13 cellular contexts compared by ENCODE assay signal in the genomic region with DNA sequence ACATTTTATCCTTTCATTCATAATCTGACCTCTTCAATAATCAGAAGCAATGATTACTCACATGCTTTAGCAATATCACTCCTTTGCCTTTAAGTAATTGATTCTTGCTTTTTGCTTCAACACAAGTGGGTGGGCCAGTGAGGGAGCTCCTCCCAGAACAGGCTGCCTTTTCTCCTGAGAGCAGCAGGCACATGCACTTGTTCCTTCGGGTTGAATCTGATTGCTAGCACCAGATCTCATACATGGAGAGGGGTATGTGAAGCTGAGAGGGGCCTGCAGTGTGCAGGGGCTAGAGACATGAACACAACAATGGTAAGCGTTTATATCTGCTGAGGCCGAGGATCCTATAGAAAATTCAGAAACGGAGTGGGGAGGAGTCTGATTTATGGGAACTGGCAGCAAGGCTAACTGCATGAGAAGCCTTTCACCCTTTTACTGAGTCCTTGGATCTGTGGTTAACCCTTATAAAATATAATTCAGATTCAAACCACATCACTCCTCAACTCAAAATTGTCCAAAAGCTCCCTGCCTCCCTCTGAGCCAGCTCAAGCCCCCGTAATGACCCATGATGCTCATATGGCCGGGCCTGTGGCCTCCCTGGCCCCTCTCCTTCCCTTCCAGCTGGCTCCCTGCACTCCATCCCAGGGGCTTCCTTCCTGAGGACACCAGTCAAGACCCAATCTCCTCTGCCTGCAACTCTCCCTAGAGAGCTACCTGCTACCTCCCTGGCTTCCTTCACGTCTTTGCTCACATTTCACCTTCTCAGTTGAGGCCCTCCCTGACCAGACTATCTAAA. TPM values are rescaled to one million over a fixed set of nuclear protein-coding genes. Genes with fewer than 3 reads are reported as not detected.
DNase-seq lines count a peak whose midpoint lies in the region; ATAC-seq and TF ChIP-seq lines count a peak whose summit lies in the region.
"Had no signal": no experiment of that assay in that cellular context is flagged by ENCODE, and none has a peak within 500 bp of the region (broad histone marks: within the 10 kb centered on the region; RNA-seq: fewer than 3 reads in every experiment).

No MANE protein-coding gene starts in this region.

- H3K27me3 Mint-ChIP-seq in natural killer cell (ENCODE audit: low read depth in 2 of 2): no peaks in the 10 kb centered on the region
- H3K27me3 Mint-ChIP-seq in natural killer cell treated with Interleukin-12 subunit alpha and Interleukin-12 subunit beta and Interleukin-15 and Interleukin-18, amount 100 ng/mL, for 72 hours: no peaks in the 10 kb centered on the region
- H3K27me3 Mint-ChIP-seq in T-helper 17 cell: no peaks in the 10 kb centered on the region
- H3K27me3 Mint-ChIP-seq in endothelial cell (ENCODE audit: unreplicated experiment): peaks cover 1% of the 10 kb centered on the region

- ATAC-seq in natural killer cell (no peak), T-helper 17 cell (no peak), HG03460 (IDR thresholded peaks at IDR 0.05; ENCODE audit: unreplicated experiment) (no peak), HG02885 (IDR thresholded peaks at IDR 0.05; ENCODE audit: poor library complexity, unreplicated experiment) (no peak)
- ATAC-seq in natural killer cell treated with Interleukin-12 subunit alpha and Interleukin-12 subunit beta and Interleukin-15 and Interleukin-18, amount 100 ng/mL, for 72 hours: no peak

- DNase-seq in natural killer cell: no peak
- DNase-seq in natural killer cell treated with Interleukin-12 subunit alpha and Interleukin-12 subunit beta and Interleukin-15 and Interleukin-18, amount 100 ng/mL, for 72 hours (ENCODE audit: low spot score): no peak
- no peak for DNase-seq in T-helper 17 cell
- DNase-seq in endothelial cell (ENCODE audit: low spot score): no peak
- DNase-seq in NCI-H1930 (lab: John Stamatoyannopoulos, UW): no peak
- DNase-seq: Calu3, GM23248, HCEC 1CT, NCI-H187, NCI-H526 treated with DMSO at 0.1 percent for 48 hours, SHP77 had no signal

- no peaks in the 10 kb centered on the region for H3K9me3 ChIP-seq in T-helper 17 cell (ENCODE audit: control insufficient read depth, low read length, poor library complexity, severe bottlenecking)

- peaks cover 0 to 2% of the 10 kb centered on the region in 2 donors for H3K9me3 Mint-ChIP-seq in natural killer cell
- peaks cover 7% of the 10 kb centered on the region for H3K9me3 Mint-ChIP-seq in natural killer cell treated with Interleukin-12 subunit alpha and Interleukin-12 subunit beta and Interleukin-15 and Interleukin-18, amount 100 ng/mL, for 72 hours
- H3K9me3 Mint-ChIP-seq in endothelial cell (ENCODE audit: unreplicated experiment): no peaks in the 10 kb centered on the region

- H3K4me3 Mint-ChIP-seq in natural killer cell: no peak overlapping the region
- H3K4me3 Mint-ChIP-seq in natural killer cell treated with Interleukin-12 subunit alpha and Interleukin-12 subunit beta and Interleukin-15 and Interleukin-18, amount 100 ng/mL, for 72 hours: no peak overlapping the region
- no peak overlapping the region for H3K4me3 Mint-ChIP-seq in T-helper 17 cell
- peak overlapping the region; percentile 35 for H3K4me3 Mint-ChIP-seq in endothelial cell (ENCODE audit: unreplicated experiment)

- H3K36me3 Mint-ChIP-seq in natural killer cell (peaks cover 31% of the 10 kb centered on the region), T-helper 17 cell (ENCODE audit: low read depth) (peaks cover 18% of the 10 kb centered on the region), endothelial cell (ENCODE audit: low read depth, unreplicated experiment) (peaks cover 48% of the 10 kb centered on the region)
- H3K36me3 Mint-ChIP-seq in natural killer cell treated with Interleukin-12 subunit alpha and Interleukin-12 subunit beta and Interleukin-15 and Interleukin-18, amount 100 ng/mL, for 72 hours: peaks cover 55% of the 10 kb centered on the region

- intact Hi-C loops in natural killer cell (cut with micrococcal nuclease): no loop called here

- no peak for TF ChIP-seq CTCF in natural killer cell (IDR thresholded peaks at IDR 0.05)
- TF ChIP-seq CTCF in endothelial cell (IDR thresholded peaks at IDR 0.05; ENCODE audit: unreplicated experiment): no peak

- H3K27ac Mint-ChIP-seq in natural killer cell (peak overlapping the region; percentile 35 to 44), T-helper 17 cell (peak overlapping the region; percentile 37), endothelial cell (ENCODE audit: unreplicated experiment) (no peak overlapping the region)
- peak overlapping the region in 1 of 2 donors; percentile 77 for H3K27ac Mint-ChIP-seq in natural killer cell treated with Interleukin-12 subunit alpha and Interleukin-12 subunit beta and Interleukin-15 and Interleukin-18, amount 100 ng/mL, for 72 hours

- H3K4me1 Mint-ChIP-seq in natural killer cell (peaks cover 22 to 23% of the 10 kb centered on the region in 2 donors), T-helper 17 cell (peaks cover 9% of the 10 kb centered on the region), endothelial cell (ENCODE audit: unreplicated experiment) (peaks cover 7% of the 10 kb centered on the region)
- H3K4me1 Mint-ChIP-seq in natural killer cell treated with Interleukin-12 subunit alpha and Interleukin-12 subunit beta and Interleukin-15 and Interleukin-18, amount 100 ng/mL, for 72 hours (ENCODE audit: low read depth in 2 of 2): peaks cover 35% of the 10 kb centered on the region in 2 donors

RNA-seq across cellular contexts. Expression of a gene that starts 32.4 kb away (rescaled TPM):
- total RNA-seq in natural killer cell (10 to 100 TPM; 15.5 to 24.4 (median 17.4) TPM), T-helper 17 cell (10 to 100 TPM in 1 of 2 donors, 1 to 10 TPM in 1; 9.7 to 10.6 TPM), endothelial cell (ENCODE audit: unreplicated experiment) (31.5 TPM)
- total RNA-seq in natural killer cell treated with Interleukin-12 subunit alpha and Interleukin-12 subunit beta and Interleukin-15 and Interleukin-18, amount 100 ng/mL, for 72 hours: 10 to 100 TPM; 25.2 to 33.3 TPM
